21 cellular contexts compared by ENCODE assay signal in genomic region chr4:102042843-102043802, GRCh38.
"Had no signal": no experiment of that assay in that cellular context is flagged by ENCODE, and none has a peak within 500 bp of the region (broad histone marks: within the 10 kb centered on the region; RNA-seq: fewer than 3 reads in every experiment).

No MANE protein-coding gene starts in this region.

- H3K27me3 Mint-ChIP-seq: stimulated activated naive CD8-positive, alpha-beta T cell treated with anti-CD3 and anti-CD28 coated beads, Interleukin-15, amount 100 ng/mL, for 72 hours had no signal

- H3K36me3 Mint-ChIP-seq: activated naive CD4-positive, alpha-beta T cell treated with anti-CD3 and anti-CD28 coated beads, Interleukin-2, amount 50 U/mL, for 24 hours; immature natural killer cell had no signal

- H3K27me3 ChIP-seq: ascending aorta, heart right ventricle, right atrium auricular region, suprapubic skin had no signal

- H3K4me3 Mint-ChIP-seq: activated naive CD4-positive, alpha-beta T cell treated with anti-CD3 and anti-CD28 coated beads, Interleukin-2, amount 50 U/mL, for 24 hours; immature natural killer cell; neural crest cell; stimulated activated naive CD8-positive, alpha-beta T cell treated with anti-CD3 and anti-CD28 coated beads, Interleukin-15, amount 100 ng/mL, for 72 hours had no signal

- DNase-seq: activated CD4-positive, alpha-beta T cell treated with anti-CD3 and anti-CD28 coated beads, Interleukin-2, amount 50 U/mL, for 1 hour; activated CD4-positive, CD25-positive, alpha-beta regulatory T cell treated with anti-CD3 and anti-CD28 coated beads, Interleukin-2, amount 50 U/mL, for 72 hours; activated CD8-positive, alpha-beta memory T cell treated with anti-CD3 and anti-CD28 coated beads for 24 hours; activated CD8-positive, alpha-beta memory T cell treated with anti-CD3 and anti-CD28 coated beads, Interleukin-2, amount 50 U/mL, for 48 hours; activated gamma-delta T cell; erythroblast; heart right ventricle; immature natural killer cell; kidney glomerular epithelial cell; left ventricle myocardium inferior; stimulated activated CD4-positive, alpha-beta T cell treated with anti-CD3 and anti-CD28 coated beads, Interleukin-2, amount 100 ng/mL, for 24 hours; stimulated activated naive CD8-positive, alpha-beta T cell treated with anti-CD3 and anti-CD28 coated beads, Interleukin-15, amount 100 ng/mL, for 72 hours; T1000; trophoblast cell had no signal

- H3K27ac Mint-ChIP-seq: activated naive CD4-positive, alpha-beta T cell treated with anti-CD3 and anti-CD28 coated beads, Interleukin-2, amount 50 U/mL, for 24 hours; immature natural killer cell; stimulated activated naive CD8-positive, alpha-beta T cell treated with anti-CD3 and anti-CD28 coated beads, Interleukin-15, amount 100 ng/mL, for 72 hours had no signal

- H3K9me3 ChIP-seq: ascending aorta, prostate gland, right atrium auricular region, suprapubic skin had no signal

- H3K36me3 ChIP-seq: ascending aorta, heart right ventricle, left ventricle myocardium inferior, prostate gland, right atrium auricular region, suprapubic skin had no signal

- H3K4me3 ChIP-seq: ascending aorta, coronary artery, heart right ventricle, left ventricle myocardium inferior, prostate gland, right atrium auricular region, suprapubic skin had no signal

- H3K9me3 Mint-ChIP-seq: activated naive CD4-positive, alpha-beta T cell treated with anti-CD3 and anti-CD28 coated beads, Interleukin-2, amount 50 U/mL, for 24 hours; immature natural killer cell; neural crest cell; stimulated activated naive CD8-positive, alpha-beta T cell treated with anti-CD3 and anti-CD28 coated beads, Interleukin-15, amount 100 ng/mL, for 72 hours had no signal

- H3K4me1 Mint-ChIP-seq: activated naive CD4-positive, alpha-beta T cell treated with anti-CD3 and anti-CD28 coated beads, Interleukin-2, amount 50 U/mL, for 24 hours; immature natural killer cell; neural crest cell; stimulated activated naive CD8-positive, alpha-beta T cell treated with anti-CD3 and anti-CD28 coated beads, Interleukin-15, amount 100 ng/mL, for 72 hours had no signal

- H3K27ac ChIP-seq: ascending aorta, coronary artery, heart right ventricle, left ventricle myocardium inferior, prostate gland, right atrium auricular region, suprapubic skin had no signal

- H3K4me1 ChIP-seq: ascending aorta, heart right ventricle, left ventricle myocardium inferior, prostate gland, right atrium auricular region, suprapubic skin had no signal

- ATAC-seq: heart right ventricle; stimulated activated naive CD8-positive, alpha-beta T cell treated with anti-CD3 and anti-CD28 coated beads, Interleukin-15, amount 100 ng/mL, for 72 hours had no signal
